9 cellular contexts compared by ENCODE assay signal in genomic region chr2:10449838-10450691, GRCh38. TPM values are rescaled to one million over a fixed set of nuclear protein-coding genes. Genes with fewer than 3 reads are reported as not detected.
DNase-seq lines count a peak whose midpoint lies in the region; ATAC-seq and TF ChIP-seq lines count a peak whose summit lies in the region.
"Had no signal": no experiment of that assay in that cellular context is flagged by ENCODE, and none has a peak within 500 bp of the region (broad histone marks: within the 10 kb centered on the region; RNA-seq: fewer than 3 reads in every experiment).

No MANE protein-coding gene starts in this region.

- whole genome bisulfite sequencing in right lobe of liver (ENCODE audit: insufficient coverage, low coverage, low lambda C conversion rate, missing lambda C conversion rate), result 22% methylated on average over 15 of the region's 22 CpGs

- H3K36me3 Mint-ChIP-seq in stimulated activated naive CD8-positive, alpha-beta T cell treated with anti-CD3 and anti-CD28 coated beads, Interleukin-15, Interleukin-2, amounts not matched to agents 100 ng/mL and 50 ng/mL, for 24 hours (ENCODE audit: low read depth), result peaks cover 17% of the 10 kb centered on the region
- H3K36me3 Mint-ChIP-seq in activated T-helper 17 cell treated with anti-CD3 and anti-CD28 coated beads, Interleukin-2, amount 50 U/mL, for 72 hours (ENCODE audit: low read depth), result peaks cover 15% of the 10 kb centered on the region

- TF ChIP-seq POLR2A in right lobe of liver (IDR thresholded peaks at IDR 0.05), result peak; percentile 95

- intact Hi-C loops in right lobe of liver (cut with DNase I), result no loop called here

- peak overlapping the region; percentile 85 for H3K4me3 Mint-ChIP-seq in stimulated activated naive CD8-positive, alpha-beta T cell treated with anti-CD3 and anti-CD28 coated beads, Interleukin-15, Interleukin-2, amounts not matched to agents 100 ng/mL and 50 ng/mL, for 24 hours
- H3K4me3 Mint-ChIP-seq in activated T-helper 17 cell treated with anti-CD3 and anti-CD28 coated beads, Interleukin-2, amount 50 U/mL, for 72 hours, result peak overlapping the region; percentile 81

- ATAC-seq in stimulated activated naive CD8-positive, alpha-beta T cell treated with anti-CD3 and anti-CD28 coated beads, Interleukin-15, Interleukin-2, amounts not matched to agents 100 U/mL and 50 U/mL, for 24 hours, result no peak
- no peak for ATAC-seq in activated T-helper 17 cell treated with anti-CD3 and anti-CD28 coated beads, Interleukin-2, amount 50 U/mL, for 72 hours (replicated peaks)
- ATAC-seq in right lobe of liver (peak; percentile 46 to 63 (median 56)), GM21360 (IDR thresholded peaks at IDR 0.05; ENCODE audit: unreplicated experiment) (no peak)

- TF ChIP-seq CTCF in right lobe of liver (IDR thresholded peaks at IDR 0.05), result no peak
- TF ChIP-seq CTCF in BE2C (IDR thresholded peaks at IDR 0.05; ENCODE audit: low read depth, low read length), result no peak

- peak overlapping the region; percentile 71 to 73 (median 71) for H3K4me3 ChIP-seq in right lobe of liver
- no peak overlapping the region for H3K4me3 ChIP-seq in BE2C (ENCODE audit: low read depth, low read length)

- H3K36me3 ChIP-seq in right lobe of liver (peaks cover 0 to 3% (median 0%) of the 10 kb centered on the region in 4 donors), BE2C (peaks cover 12% of the 10 kb centered on the region)

- H3K4me1 ChIP-seq in right lobe of liver, result peaks cover 0 to 43% (median 15%) of the 10 kb centered on the region in 4 donors
- H3K4me1 ChIP-seq in BE2C, result peaks cover 9% of the 10 kb centered on the region

- H3K27ac ChIP-seq in right lobe of liver, result peak overlapping the region; percentile 89 to 100 (median 96)

- H3K27me3 ChIP-seq in right lobe of liver, result no peaks in the 10 kb centered on the region
- H3K27me3 ChIP-seq in BE2C, result no peaks in the 10 kb centered on the region

- peak overlapping the region; percentile 85 for H3K27ac Mint-ChIP-seq in stimulated activated naive CD8-positive, alpha-beta T cell treated with anti-CD3 and anti-CD28 coated beads, Interleukin-15, Interleukin-2, amounts not matched to agents 100 ng/mL and 50 ng/mL, for 24 hours
- peak overlapping the region; percentile 78 for H3K27ac Mint-ChIP-seq in activated T-helper 17 cell treated with anti-CD3 and anti-CD28 coated beads, Interleukin-2, amount 50 U/mL, for 72 hours

- DNase-seq in stimulated activated naive CD8-positive, alpha-beta T cell treated with anti-CD3 and anti-CD28 coated beads, Interleukin-15, Interleukin-2, amounts not matched to agents 100 U/mL and 50 U/mL, for 24 hours, result no peak
- DNase-seq in right lobe of liver (peak; percentile 78 to 86 (median 80)), BE2C (no peak), Ammon's horn (ENCODE audit: low spot score) (no peak), occipital lobe (lab: John Stamatoyannopoulos, UW) (no peak)
- DNase-seq: activated CD4-positive, alpha-beta T cell treated with anti-CD3 and anti-CD28 coated beads, Interleukin-2, amount 50 U/mL, for 48 hours had no signal

- H3K27me3 Mint-ChIP-seq in stimulated activated naive CD8-positive, alpha-beta T cell treated with anti-CD3 and anti-CD28 coated beads, Interleukin-15, Interleukin-2, amounts not matched to agents 100 ng/mL and 50 ng/mL, for 24 hours, result no peaks in the 10 kb centered on the region
- no peaks in the 10 kb centered on the region for H3K27me3 Mint-ChIP-seq in activated T-helper 17 cell treated with anti-CD3 and anti-CD28 coated beads, Interleukin-2, amount 50 U/mL, for 72 hours

- H3K9me3 Mint-ChIP-seq in stimulated activated naive CD8-positive, alpha-beta T cell treated with anti-CD3 and anti-CD28 coated beads, Interleukin-15, Interleukin-2, amounts not matched to agents 100 ng/mL and 50 ng/mL, for 24 hours, result no peaks in the 10 kb centered on the region
- no peaks in the 10 kb centered on the region for H3K9me3 Mint-ChIP-seq in activated T-helper 17 cell treated with anti-CD3 and anti-CD28 coated beads, Interleukin-2, amount 50 U/mL, for 72 hours

- H3K9me3 ChIP-seq in right lobe of liver, result no peaks in the 10 kb centered on the region
- H3K9me3 ChIP-seq in BE2C, result 0 out of 2 replicates have a peak, but pooled peaks cover 4% of the 10 kb centered on the region

- H3K4me1 Mint-ChIP-seq in stimulated activated naive CD8-positive, alpha-beta T cell treated with anti-CD3 and anti-CD28 coated beads, Interleukin-15, Interleukin-2, amounts not matched to agents 100 ng/mL and 50 ng/mL, for 24 hours (ENCODE audit: low read depth), result peaks cover 38% of the 10 kb centered on the region
- peaks cover 5% of the 10 kb centered on the region for H3K4me1 Mint-ChIP-seq in activated T-helper 17 cell treated with anti-CD3 and anti-CD28 coated beads, Interleukin-2, amount 50 U/mL, for 72 hours

RNA-seq across cellular contexts. Expression of gene ODC1, which starts 1.9 kb away (rescaled TPM):
- 100 to 1,000 TPM in 1 of 2 donors, 10 to 100 TPM in 1; 60.3 to 180 TPM for total RNA-seq in activated T-helper 17 cell treated with anti-CD3 and anti-CD28 coated beads, Interleukin-2, amount 50 U/mL, for 72 hours
- total RNA-seq in right lobe of liver (100 to 1,000 TPM in 2 of 6 experiments, 10 to 100 TPM in 4; 14.4 to 197 (median 28.6) TPM), occipital lobe (167 TPM)
- polyA plus RNA-seq in BE2C (2012; ENCODE audit: insufficient read depth, insufficient read length, low read depth), result 216 TPM

Comparison
In these comparisons a context has a peak if more than half of its experiments do, and no peak if none do; other contexts are left out.
1. ATAC-seq: peak in right lobe of liver (4 of 4); none in stimulated activated naive CD8-positive, alpha-beta T cell treated with anti-CD3 and anti-CD28 coated beads, Interleukin-15, Interleukin-2, amounts not matched to agents 100 U/mL and 50 U/mL, for 24 hours (single experiment), activated T-helper 17 cell treated with anti-CD3 and anti-CD28 coated beads, Interleukin-2, amount 50 U/mL, for 72 hours (single experiment) and GM21360 (single experiment).
2. DNase-seq: peak in right lobe of liver (3 of 3); none in stimulated activated naive CD8-positive, alpha-beta T cell treated with anti-CD3 and anti-CD28 coated beads, Interleukin-15, Interleukin-2, amounts not matched to agents 100 U/mL and 50 U/mL, for 24 hours (single experiment), BE2C (single experiment), Ammon's horn (single experiment) and occipital lobe (single experiment).